Comparison of ENCODE assay signal across 1 cellular context in genomic region chrX:48919947-48920712, GRCh38.
TF ChIP-seq lines count a peak whose summit lies in the region.

No MANE protein-coding gene starts in this region.

TF ChIP-seq in K562, 482 proteins besides CTCF, POLR2A, EP300 and RAD21 (continued from another document and continues in another):
- TF ChIP-seq RERE (CRISPR knock-in tag; IDR thresholded peaks at IDR 0.05; ENCODE audit: borderline replicate concordance) (no peak), GTF2B (IDR thresholded peaks at IDR 0.05; ENCODE audit: extremely low read depth, insufficient read length) (no peak), MTA1 (IDR thresholded peaks at IDR 0.05; ENCODE audit: borderline replicate concordance) (no peak), DPF2 (IDR thresholded peaks at IDR 0.05) (peak; percentile 43; the same call in 1 of the 2 replicates), GABPB2 (CRISPR knock-in tag; conservative IDR thresholded peaks at IDR 0.05) (no peak), SMAD4 (CRISPR knock-in tag; conservative IDR thresholded peaks at IDR 0.05) (peak; percentile 55), FOXJ3 (CRISPR knock-in tag; IDR thresholded peaks at IDR 0.05) (no peak), LCOR (CRISPR knock-in tag; IDR thresholded peaks at IDR 0.05) (no peak), HLTF (IDR thresholded peaks at IDR 0.05) (no peak), TRIM25 (IDR thresholded peaks at IDR 0.05; ENCODE audit: borderline replicate concordance) (no peak), NRF1 (conservative IDR thresholded peaks at IDR 0.05 in 1 of 2, IDR thresholded peaks at IDR 0.05 in 1 of 2) (peak; percentile 24 to 32; a peak in 3 of 4 replicates), DEAF1 (CRISPR knock-in tag; IDR thresholded peaks at IDR 0.05) (0 out of 2 replicates have a peak, but pooled peaks have one; percentile 16), CHAMP1 (IDR thresholded peaks at IDR 0.05) (no peak), HDAC2 (IDR thresholded peaks at IDR 0.05) (no peak), ZBTB43 (CRISPR knock-in tag; IDR thresholded peaks at IDR 0.05) (no peak), CREB5 (CRISPR knock-in tag; IDR thresholded peaks at IDR 0.05) (no peak), NFE2L1 (tag; IDR thresholded peaks at IDR 0.05; ENCODE audit: borderline replicate concordance, low read depth) (no peak), MAZ (CRISPR knock-in tag; conservative IDR thresholded peaks at IDR 0.05 in 1 of 2, IDR thresholded peaks at IDR 0.05 in 1 of 2) (no peak), CTBP1 (IDR thresholded peaks at IDR 0.05; ENCODE audit: borderline replicate concordance) (peak; percentile 58; the same call in 1 of the 2 replicates), YBX1 (IDR thresholded peaks at IDR 0.05) (no peak), SREBF2 (CRISPR knock-in tag; IDR thresholded peaks at IDR 0.05) (no peak), RBM25 (IDR thresholded peaks at IDR 0.05; ENCODE audit: low read depth, low read length, severe bottlenecking) (no peak), PBX2 (CRISPR knock-in tag; IDR thresholded peaks at IDR 0.05; ENCODE audit: low read depth) (no peak), PBX2 (tag; conservative IDR thresholded peaks at IDR 0.05; ENCODE audit: low read depth) (no peak), HMG20B (CRISPR knock-in tag; IDR thresholded peaks at IDR 0.05) (no peak), PTTG1 (tag; IDR thresholded peaks at IDR 0.05; ENCODE audit: low read depth) (no peak), CBFB (CRISPR knock-in tag; IDR thresholded peaks at IDR 0.05) (no peak), RCOR1 (IDR thresholded peaks at IDR 0.05; ENCODE audit: borderline replicate concordance in 1 of 2, low read depth in 2 of 2, low read length in 2 of 2) (no peak), ATF4 (CRISPR knock-in tag; IDR thresholded peaks at IDR 0.05) (no peak), SMC3 (conservative IDR thresholded peaks at IDR 0.05; ENCODE audit: insufficient read depth, low read depth, low read length) (no peak), ZNF239 (CRISPR knock-in tag; IDR thresholded peaks at IDR 0.05) (no peak), ZNF41 (CRISPR knock-in tag; conservative IDR thresholded peaks at IDR 0.05) (no peak), AFF1 (IDR thresholded peaks at IDR 0.05; ENCODE audit: low read depth in 1 of 2, partially characterized antibody in 2 of 2) (no peak), MTA2 (IDR thresholded peaks at IDR 0.05; ENCODE audit: low read depth) (no peak), KDM1A (IDR thresholded peaks at IDR 0.05) (no peak), RFX7 (CRISPR knock-in tag; IDR thresholded peaks at IDR 0.05) (no peak)
